In genomic region chr1:39773369-39773979, GRCh38 we compare ENCODE assay signal across 8 cellular contexts. TPM values are rescaled to one million over a fixed set of nuclear protein-coding genes. Genes with fewer than 3 reads are reported as not detected.
A peak's percentile ranks its signal among the peaks of the same experiment; 100 is the strongest.
DNase-seq lines count a peak whose midpoint lies in the region; ATAC-seq, FAIRE-seq and TF ChIP-seq lines count a peak whose summit lies in the region.
"Not testable (repeated sequence)": the region's sequence is repeated elsewhere in the genome, so short reads cannot be mapped to it uniquely, and the experiment has no call there.
"Had no signal": no experiment of that assay in that cellular context is flagged by ENCODE, and none has a peak within 500 bp of the region (broad histone marks: within the 10 kb centered on the region; RNA-seq: fewer than 3 reads in every experiment).

No MANE protein-coding gene starts in this region.

- not testable (repeated sequence) for BruUV-seq in HepG2 (replicated peaks; lab: Mats Ljungman, UMichigan)

- not testable (repeated sequence) for TF ChIP-seq RAD21 in HepG2 (CRISPR knock-in tag; IDR thresholded peaks at IDR 0.05)

- peak; percentile 30 to 51 for ATAC-seq in CD4-positive, CD25-positive, alpha-beta regulatory T cell (ENCODE audit: low read depth in 2 of 2)
- ATAC-seq in activated B cell treated with CpG ODN at 0.5 μM for 24 hours (ENCODE audit: low read depth) (peak; percentile 26), HepG2 (peak; percentile 44), natural killer cell (peak in 2 of 3 donors; percentile 28)
- ATAC-seq in activated T-helper 17 cell treated with anti-CD3 and anti-CD28 coated beads, Interleukin-2, amount 50 U/mL, for 72 hours (replicated peaks) = peak; percentile 40
- peak; percentile 39 for ATAC-seq in central memory CD8-positive, alpha-beta T cell (replicated peaks; ENCODE audit: extremely low read depth, poor library complexity, severe bottlenecking)

- FAIRE-seq in GM19239 (lab: Jason Lieb, UNC) = peak; percentile 86
- FAIRE-seq in HepG2 (lab: Jason Lieb, UNC) = not testable (repeated sequence)

- CTCF ChIA-PET in activated B cell treated with CpG ODN at 0.5 μM for 24 hours (lab: Charles Lee); HepG2 (lab: Yijun Ruan, JAX; ENCODE audit: low intra/inter-chr PET ratio, low total read pairs): not testable (repeated sequence)

- not testable (repeated sequence) for H3K9me3 Mint-ChIP-seq in CD4-positive, CD25-positive, alpha-beta regulatory T cell; activated B cell treated with CpG ODN at 0.5 μM for 24 hours; activated T-helper 17 cell treated with anti-CD3 and anti-CD28 coated beads, Interleukin-2, amount 50 U/mL, for 72 hours; central memory CD8-positive, alpha-beta T cell; natural killer cell

- POLR2A ChIA-PET in activated B cell treated with CpG ODN at 0.5 μM for 24 hours (lab: Charles Lee); HepG2 (lab: Yijun Ruan, JAX): not testable (repeated sequence)

- H3K4me1 ChIP-seq in CD4-positive, CD25-positive, alpha-beta regulatory T cell (ENCODE audit: control insufficient read depth, insufficient read depth, low read length, poor library complexity, severe bottlenecking) = not testable (repeated sequence)
- H3K4me1 ChIP-seq in HepG2 (ENCODE audit: insufficient read depth, low read length) = peaks cover 10% of the 10 kb centered on the region; the same call in 1 of the 2 replicates

- H3K27me3 Mint-ChIP-seq in CD4-positive, CD25-positive, alpha-beta regulatory T cell; activated B cell treated with CpG ODN at 0.5 μM for 24 hours; activated T-helper 17 cell treated with anti-CD3 and anti-CD28 coated beads, Interleukin-2, amount 50 U/mL, for 72 hours; central memory CD8-positive, alpha-beta T cell; natural killer cell (ENCODE audit: low read depth in 2 of 2): not testable (repeated sequence)

- H3K36me3 Mint-ChIP-seq in CD4-positive, CD25-positive, alpha-beta regulatory T cell; activated B cell treated with CpG ODN at 0.5 μM for 24 hours (ENCODE audit: low read depth); activated T-helper 17 cell treated with anti-CD3 and anti-CD28 coated beads, Interleukin-2, amount 50 U/mL, for 72 hours (ENCODE audit: low read depth); central memory CD8-positive, alpha-beta T cell (ENCODE audit: insufficient read depth); natural killer cell: not testable (repeated sequence)

- H3K27me3 ChIP-seq in CD4-positive, CD25-positive, alpha-beta regulatory T cell (ENCODE audit: control insufficient read depth, insufficient read depth, low read length); HepG2 (ENCODE audit: control insufficient read depth in 1 of 2, insufficient read depth in 2 of 2, low read length in 2 of 2): not testable (repeated sequence)

- not testable (repeated sequence) for H3K4me3 ChIP-seq in CD4-positive, CD25-positive, alpha-beta regulatory T cell (ENCODE audit: low read depth, low read length); HepG2 (replicated peaks in 1 of 3; ENCODE audit: insufficient read depth in 1 of 3, low read depth in 2 of 3, low read length in 3 of 3)

- H3K27ac ChIP-seq in CD4-positive, CD25-positive, alpha-beta regulatory T cell (ENCODE audit: insufficient read depth, low read length, poor library complexity, severe bottlenecking); HepG2 (ENCODE audit: extremely low read length, insufficient read depth, low read length): not testable (repeated sequence)

- intact Hi-C loops in activated B cell treated with CpG ODN at 0.5 μM for 24 hours (cut with micrococcal nuclease); HepG2 (cut with micrococcal nuclease; ENCODE audit: unreplicated experiment); natural killer cell (cut with micrococcal nuclease): not testable (repeated sequence)

- WGBS in HepG2 (ENCODE audit: low lambda C conversion rate) = no CpG with 5 or more reads among the region's 23 CpGs

- not testable (repeated sequence) for TF ChIP-seq CTCF in activated B cell treated with CpG ODN at 0.5 μM for 24 hours (IDR thresholded peaks at IDR 0.05); HepG2 (CRISPR knock-in tag; IDR thresholded peaks at IDR 0.05); natural killer cell (IDR thresholded peaks at IDR 0.05)

- H3K4me3 Mint-ChIP-seq in CD4-positive, CD25-positive, alpha-beta regulatory T cell; activated B cell treated with CpG ODN at 0.5 μM for 24 hours; activated T-helper 17 cell treated with anti-CD3 and anti-CD28 coated beads, Interleukin-2, amount 50 U/mL, for 72 hours; central memory CD8-positive, alpha-beta T cell; natural killer cell: not testable (repeated sequence)

- not testable (repeated sequence) for H3K4me2 ChIP-seq in HepG2 (ENCODE audit: low read depth, low read length)

- not testable (repeated sequence) for H3K9ac ChIP-seq in HepG2 (ENCODE audit: insufficient read depth, low read depth, low read length)

- H3K9me3 ChIP-seq in CD4-positive, CD25-positive, alpha-beta regulatory T cell (ENCODE audit: control insufficient read depth in 2 of 2, low read length in 2 of 2); HepG2 (ENCODE audit: low read length): not testable (repeated sequence)

- H3K4me1 Mint-ChIP-seq in CD4-positive, CD25-positive, alpha-beta regulatory T cell; activated B cell treated with CpG ODN at 0.5 μM for 24 hours; activated T-helper 17 cell treated with anti-CD3 and anti-CD28 coated beads, Interleukin-2, amount 50 U/mL, for 72 hours; central memory CD8-positive, alpha-beta T cell: not testable (repeated sequence)
- peaks cover 5 to 18% of the 10 kb centered on the region in 2 donors for H3K4me1 Mint-ChIP-seq in natural killer cell

- not testable (repeated sequence) for H3K27ac Mint-ChIP-seq in CD4-positive, CD25-positive, alpha-beta regulatory T cell; activated B cell treated with CpG ODN at 0.5 μM for 24 hours; activated T-helper 17 cell treated with anti-CD3 and anti-CD28 coated beads, Interleukin-2, amount 50 U/mL, for 72 hours; central memory CD8-positive, alpha-beta T cell (ENCODE audit: low read depth); natural killer cell

- not testable (repeated sequence) for TF ChIP-seq POLR2A in HepG2 (IDR thresholded peaks at IDR 0.05; ENCODE audit: insufficient read depth in 1 of 2, low read depth in 2 of 2, low read length in 2 of 2)

- in situ Hi-C loops in HepG2 (cut with HindIII; ENCODE audit: extremely low pct_ligation_motif_present, low pct_unique_long_range_greater_than_20kb) = not testable (repeated sequence)

- H3K79me2 ChIP-seq in HepG2 (ENCODE audit: insufficient read depth, low read length) = not testable (repeated sequence)

- H2AFZ ChIP-seq in HepG2 (ENCODE audit: low read length) = not testable (repeated sequence)

- not testable (repeated sequence) for DNase-seq in CD4-positive, CD25-positive, alpha-beta regulatory T cell; GM19239 (ENCODE audit: insufficient read length, low spot score); activated B cell treated with CpG ODN at 0.5 μM for 24 hours; central memory CD8-positive, alpha-beta T cell (ENCODE audit: low spot score in 2 of 2); HepG2 (ENCODE audit: low spot score); natural killer cell

- TF ChIP-seq EP300 in HepG2 (IDR thresholded peaks at IDR 0.05; ENCODE audit: low read depth in 2 of 2, low read length in 2 of 2); HepG2 (CRISPR knock-in tag; IDR thresholded peaks at IDR 0.05; ENCODE audit: borderline replicate concordance): not testable (repeated sequence)

- H4K20me1 ChIP-seq in HepG2 (ENCODE audit: insufficient read depth, low read length) = not testable (repeated sequence)

- H3K36me3 ChIP-seq in CD4-positive, CD25-positive, alpha-beta regulatory T cell (ENCODE audit: control insufficient read depth, insufficient read depth, low read length); HepG2 (replicated peaks in 1 of 2; ENCODE audit: control insufficient read depth in 1 of 2, insufficient read depth in 2 of 2, low read length in 2 of 2): not testable (repeated sequence)

RNA-seq across cellular contexts. Expression of gene OXCT2, which starts 2.3 kb away (rescaled TPM):
- not detected for total RNA-seq in CD4-positive, CD25-positive, alpha-beta regulatory T cell
- polyA plus RNA-seq in CD4-positive, CD25-positive, alpha-beta regulatory T cell = not detected
- total RNA-seq in activated B cell treated with CpG ODN at 0.5 μM for 24 hours (1.2 TPM in 2 replicates), HepG2 (2016; rRNA removed; fragmentation: Illumina TruSeq; extraction: Trizol) (0.33 TPM in 1 of 2 replicates, not detected in the other), natural killer cell (1 to 10 TPM in 2 of 3 donors, under 1 TPM in 1; 0.42 to 2.2 (median 1.9) TPM)
- total RNA-seq in activated T-helper 17 cell treated with anti-CD3 and anti-CD28 coated beads, Interleukin-2, amount 50 U/mL, for 72 hours = 1 to 10 TPM in 1 of 2 donors, under 1 TPM in 1; 0.69 to 1.1 TPM
- total RNA-seq in HepG2 (2016; cell fraction: cytosol; rRNA removed; fragmentation: Illumina TruSeq; extraction: Trizol; ENCODE audit: low read depth) = not detected in 2 replicates
- 0.43 TPM in 1 of 2 replicates, not detected in the other for total RNA-seq in HepG2 (2016; cell fraction: insoluble cytoplasmic fraction; rRNA removed; fragmentation: Illumina TruSeq; extraction: Trizol)
- 0.12 and 0.17 TPM in 2 replicates for total RNA-seq in HepG2 (2016; cell fraction: membrane; rRNA removed; fragmentation: Illumina TruSeq; extraction: Trizol)
- total RNA-seq in HepG2 (2016; cell fraction: nucleus; rRNA removed; fragmentation: Illumina TruSeq; extraction: Trizol) = 0.22 and 0.34 TPM in 2 replicates
- 0.21 and 0.26 TPM in 2 replicates for polyA plus RNA-seq in HepG2 (2011; rRNA removed)
- polyA plus RNA-seq in HepG2 (2011; cell fraction: cytosol; rRNA removed) = 0.18 and 0.31 TPM in 2 replicates
- polyA plus RNA-seq in HepG2 (2011; cell fraction: nucleus; rRNA removed) = 1.2 and 1.7 TPM in 2 replicates
- polyA plus RNA-seq in HepG2 (2012) = 0.25 TPM in 2 replicates
- not detected in 2 replicates for polyA plus RNA-seq in HepG2 (2016; cell fraction: cytosol; fragmentation: Illumina TruSeq; extraction: Trizol; ENCODE audit: low read depth)
- polyA plus RNA-seq in HepG2 (2016; cell fraction: insoluble cytoplasmic fraction; fragmentation: Illumina TruSeq; extraction: Trizol; ENCODE audit: low read depth) = 0.29 TPM in 1 of 2 replicates, not detected in the other
- not detected in 2 replicates for polyA plus RNA-seq in HepG2 (2016; cell fraction: membrane; fragmentation: Illumina TruSeq; extraction: Trizol; ENCODE audit: low read depth)
- 0.93 and 1.2 TPM in 2 replicates for polyA plus RNA-seq in HepG2 (2016; cell fraction: nucleus; fragmentation: Illumina TruSeq; extraction: Trizol; ENCODE audit: insufficient read depth, low read depth)
- polyA minus RNA-seq in HepG2 (2011; rRNA and poly(A)+ RNA removed; ENCODE audit: low replicate concordance) = 0.22 and 1.3 TPM in 2 replicates
- 0.30 TPM in 1 of 2 replicates, not detected in the other for polyA minus RNA-seq in HepG2 (2011; cell fraction: cytosol; rRNA and poly(A)+ RNA removed)
- polyA minus RNA-seq in HepG2 (2011; cell fraction: nucleus; rRNA and poly(A)+ RNA removed) = 0.64 and 0.99 TPM in 2 replicates

RNA-seq across cellular contexts. Expression of gene BMP8B, which starts 15.2 kb away (rescaled TPM):
- total RNA-seq in CD4-positive, CD25-positive, alpha-beta regulatory T cell = 0.39 TPM
- under 1 TPM in 3 of 4 donors, not detected in 1; 0.05 to 0.13 (median 0.07) TPM for polyA plus RNA-seq in CD4-positive, CD25-positive, alpha-beta regulatory T cell
- total RNA-seq in activated B cell treated with CpG ODN at 0.5 μM for 24 hours = 1.2 and 1.4 TPM in 2 replicates
- under 1 TPM; 0.08 to 0.37 TPM for total RNA-seq in activated T-helper 17 cell treated with anti-CD3 and anti-CD28 coated beads, Interleukin-2, amount 50 U/mL, for 72 hours
- total RNA-seq in HepG2 (2016; rRNA removed; fragmentation: Illumina TruSeq; extraction: Trizol) = 0.14 and 0.29 TPM in 2 replicates
- total RNA-seq in HepG2 (2016; cell fraction: cytosol; rRNA removed; fragmentation: Illumina TruSeq; extraction: Trizol; ENCODE audit: low read depth) = not detected in 2 replicates
- 0.22 and 0.36 TPM in 2 replicates for total RNA-seq in HepG2 (2016; cell fraction: insoluble cytoplasmic fraction; rRNA removed; fragmentation: Illumina TruSeq; extraction: Trizol)
- 0.09 and 0.17 TPM in 2 replicates for total RNA-seq in HepG2 (2016; cell fraction: membrane; rRNA removed; fragmentation: Illumina TruSeq; extraction: Trizol)
- 0.22 and 0.34 TPM in 2 replicates for total RNA-seq in HepG2 (2016; cell fraction: nucleus; rRNA removed; fragmentation: Illumina TruSeq; extraction: Trizol)
- 0.41 and 0.48 TPM in 2 replicates for polyA plus RNA-seq in HepG2 (2011; rRNA removed)
- polyA plus RNA-seq in HepG2 (2011; cell fraction: cytosol; rRNA removed) = 0.24 and 0.41 TPM in 2 replicates
- 0.24 and 0.33 TPM in 2 replicates for polyA plus RNA-seq in HepG2 (2011; cell fraction: nucleus; rRNA removed)
- polyA plus RNA-seq in HepG2 (2012) = 0.68 and 0.78 TPM in 2 replicates
- polyA plus RNA-seq in HepG2 (2016; cell fraction: cytosol; fragmentation: Illumina TruSeq; extraction: Trizol; ENCODE audit: low read depth) = 0.03 TPM in 2 replicates
- 0.24 and 0.44 TPM in 2 replicates for polyA plus RNA-seq in HepG2 (2016; cell fraction: insoluble cytoplasmic fraction; fragmentation: Illumina TruSeq; extraction: Trizol; ENCODE audit: low read depth)
- 0.06 and 0.09 TPM in 2 replicates for polyA plus RNA-seq in HepG2 (2016; cell fraction: membrane; fragmentation: Illumina TruSeq; extraction: Trizol; ENCODE audit: low read depth)
- polyA plus RNA-seq in HepG2 (2016; cell fraction: nucleus; fragmentation: Illumina TruSeq; extraction: Trizol; ENCODE audit: insufficient read depth, low read depth) = 0.37 and 0.51 TPM in 2 replicates
- polyA minus RNA-seq in HepG2 (2011; rRNA and poly(A)+ RNA removed; ENCODE audit: low replicate concordance) = 0.62 and 4.1 TPM in 2 replicates
- polyA minus RNA-seq in HepG2 (2011; cell fraction: cytosol; rRNA and poly(A)+ RNA removed) = 0.40 and 0.44 TPM in 2 replicates
- polyA minus RNA-seq in HepG2 (2011; cell fraction: nucleus; rRNA and poly(A)+ RNA removed) = 0.12 and 0.26 TPM in 2 replicates
- 1 to 10 TPM; 2.8 to 4.3 (median 3.6) TPM for total RNA-seq in natural killer cell
- total RNA-seq: IMR-90 had no signal
- polyA plus RNA-seq: IMR-90 had no signal

RNA-seq across cellular contexts. Expression of gene PPIE, which starts 34.8 kb away (rescaled TPM):
- 36.8 TPM for total RNA-seq in CD4-positive, CD25-positive, alpha-beta regulatory T cell
- 100 to 1,000 TPM in 1 of 4 donors, 10 to 100 TPM in 3; 90.5 to 118 (median 94.1) TPM for polyA plus RNA-seq in CD4-positive, CD25-positive, alpha-beta regulatory T cell
- 64.9 and 68.5 TPM in 2 replicates for total RNA-seq in activated B cell treated with CpG ODN at 0.5 μM for 24 hours
- 10 to 100 TPM; 56.0 to 68.7 TPM for total RNA-seq in activated T-helper 17 cell treated with anti-CD3 and anti-CD28 coated beads, Interleukin-2, amount 50 U/mL, for 72 hours
- total RNA-seq in HepG2 (2016; rRNA removed; fragmentation: Illumina TruSeq; extraction: Trizol) = 15.3 and 20.9 TPM in 2 replicates
- 3.8 and 4.1 TPM in 2 replicates for total RNA-seq in HepG2 (2016; cell fraction: cytosol; rRNA removed; fragmentation: Illumina TruSeq; extraction: Trizol; ENCODE audit: low read depth)
- total RNA-seq in HepG2 (2016; cell fraction: insoluble cytoplasmic fraction; rRNA removed; fragmentation: Illumina TruSeq; extraction: Trizol) = 16.7 and 22.4 TPM in 2 replicates
- total RNA-seq in HepG2 (2016; cell fraction: membrane; rRNA removed; fragmentation: Illumina TruSeq; extraction: Trizol) = 6.2 and 6.9 TPM in 2 replicates
- total RNA-seq in HepG2 (2016; cell fraction: nucleus; rRNA removed; fragmentation: Illumina TruSeq; extraction: Trizol) = 11.7 and 12.9 TPM in 2 replicates
- polyA plus RNA-seq in HepG2 (2011; rRNA removed) = 24.2 and 26.3 TPM in 2 replicates
- 30.4 and 32.8 TPM in 2 replicates for polyA plus RNA-seq in HepG2 (2011; cell fraction: cytosol; rRNA removed)
- polyA plus RNA-seq in HepG2 (2011; cell fraction: nucleus; rRNA removed) = 16.3 and 18.0 TPM in 2 replicates
- polyA plus RNA-seq in HepG2 (2012) = 14.9 and 16.1 TPM in 2 replicates
- 3.2 and 3.6 TPM in 2 replicates for polyA plus RNA-seq in HepG2 (2016; cell fraction: cytosol; fragmentation: Illumina TruSeq; extraction: Trizol; ENCODE audit: low read depth)
- polyA plus RNA-seq in HepG2 (2016; cell fraction: insoluble cytoplasmic fraction; fragmentation: Illumina TruSeq; extraction: Trizol; ENCODE audit: low read depth) = 25.7 and 30.7 TPM in 2 replicates
- 5.5 and 6.3 TPM in 2 replicates for polyA plus RNA-seq in HepG2 (2016; cell fraction: membrane; fragmentation: Illumina TruSeq; extraction: Trizol; ENCODE audit: low read depth)
- 14.6 and 17.0 TPM in 2 replicates for polyA plus RNA-seq in HepG2 (2016; cell fraction: nucleus; fragmentation: Illumina TruSeq; extraction: Trizol; ENCODE audit: insufficient read depth, low read depth)
- 12.2 and 26.4 TPM in 2 replicates for polyA minus RNA-seq in HepG2 (2011; rRNA and poly(A)+ RNA removed; ENCODE audit: low replicate concordance)
- 4.8 and 5.6 TPM in 2 replicates for polyA minus RNA-seq in HepG2 (2011; cell fraction: cytosol; rRNA and poly(A)+ RNA removed)
- 15.5 and 15.9 TPM in 2 replicates for polyA minus RNA-seq in HepG2 (2011; cell fraction: nucleus; rRNA and poly(A)+ RNA removed)
- 10 to 100 TPM; 44.3 to 62.8 (median 59.8) TPM for total RNA-seq in natural killer cell
